In genomic region chr1:54199765-54200518, GRCh38 we compare ENCODE assay signal across 8 cellular contexts. TPM values are rescaled to one million over a fixed set of nuclear protein-coding genes. Genes with fewer than 3 reads are reported as not detected.
DNase-seq lines count a peak whose midpoint lies in the region; ATAC-seq, FAIRE-seq and TF ChIP-seq lines count a peak whose summit lies in the region.

A gene with protein sequence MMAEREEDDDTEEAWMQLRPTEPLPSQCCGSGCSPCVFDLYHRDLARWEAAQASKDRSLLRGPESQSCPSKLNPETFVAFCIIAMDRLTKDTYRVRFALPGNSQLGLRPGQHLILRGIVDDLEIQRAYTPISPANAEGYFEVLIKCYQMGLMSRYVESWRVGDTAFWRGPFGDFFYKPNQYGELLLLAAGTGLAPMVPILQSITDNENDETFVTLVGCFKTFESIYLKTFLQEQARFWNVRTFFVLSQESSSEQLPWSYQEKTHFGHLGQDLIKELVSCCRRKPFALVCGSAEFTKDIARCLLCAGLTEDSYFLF (minus strand): TSS chr1:54200030. CDS start chr1:54195616, 4,414 bp downstream.
Gene MRPL37 (plus strand): TSS chr1:54200167. CDS start chr1:54200244, 77 bp downstream.

- H3K4me3 ChIP-seq in kidney (ENCODE audit: low read length in 2 of 2): peak within 1 kb of the TSS; percentile 74 to 90

- H3K9ac ChIP-seq in kidney (ENCODE audit: low read length in 2 of 2): peak within 1 kb of the TSS; percentile 50 to 70

- H3K9me3 ChIP-seq in kidney (ENCODE audit: control insufficient read depth in 1 of 2, low read length in 2 of 2): no peaks in the 10 kb centered on the region

- H3K36me3 ChIP-seq in kidney (ENCODE audit: control insufficient read depth in 1 of 2, insufficient read depth in 2 of 2, low read length in 2 of 2): peaks cover 4 to 12% of the 10 kb centered on the region in 2 donors

- no peak for TF ChIP-seq CTCF in kidney (IDR thresholded peaks at IDR 0.05; ENCODE audit: borderline replicate concordance, extremely low read depth, insufficient read depth)

- H3K4me1 ChIP-seq in kidney (ENCODE audit: control insufficient read depth in 1 of 2, insufficient read depth in 1 of 2, low read depth in 1 of 2, low read length in 2 of 2): peaks cover 9 to 18% of the 10 kb centered on the region in 2 donors

- DNase-seq in Ammon's horn (ENCODE audit: low spot score) (peak; percentile 95), NCI-H460 (ENCODE audit: extremely low read depth, low read depth) (peak; percentile 92), cerebellar nuclear complex (lab: John Stamatoyannopoulos, UW) (peak; percentile 57 to 94), kidney (peak; percentile 94)
- DNase-seq in activated CD4-positive, CD25-positive, alpha-beta regulatory T cell treated with anti-CD3 and anti-CD28 coated beads, Interleukin-2, amount 50 U/mL, for 72 hours: peak; percentile 83
- peak; percentile 72 to 76 for DNase-seq in stimulated activated CD4-positive, alpha-beta T cell treated with anti-CD3 and anti-CD28 coated beads, Interleukin-15, amount 100 ng/mL, for 1 hour (ENCODE audit: low read depth in 1 of 2, low spot score in 1 of 2)

- TF ChIP-seq POLR2A in GM19193 (IDR thresholded peaks at IDR 0.05; ENCODE audit: extremely low read depth, insufficient read depth, insufficient read length): peak; percentile 89

- peak within 1 kb of the TSS; percentile 9 to 52 for H3K27ac ChIP-seq in kidney (ENCODE audit: low read depth in 2 of 2, low read length in 2 of 2)

- peak; percentile 97 for ATAC-seq in HG03432 (IDR thresholded peaks at IDR 0.05; ENCODE audit: unreplicated experiment)

- peak; percentile 85 for FAIRE-seq in kidney (lab: Jason Lieb, UNC)

- intact Hi-C loops in kidney (cut with DNase I): no loop called here

RNA-seq across cellular contexts. Expression of the first gene that starts in this region (rescaled TPM):
- 2.8 and 3.2 TPM in 2 replicates for total RNA-seq in NCI-H460 (2014; rRNA removed; shearing (Covaris generic))
- 15.0 and 16.0 TPM in 2 replicates for polyA plus RNA-seq in NCI-H460 (2014; cell fraction: nucleus; rRNA removed)
- total RNA-seq in kidney: 8.1 TPM
- 3.9 TPM for polyA plus RNA-seq in kidney (ENCODE audit: insufficient read depth, low read depth, low replicate concordance)

RNA-seq across cellular contexts. Expression of gene MRPL37, which starts in this region (rescaled TPM):
- total RNA-seq in NCI-H460 (2014; rRNA removed; shearing (Covaris generic)): 152 and 175 TPM in 2 replicates
- 75.3 and 76.9 TPM in 2 replicates for polyA plus RNA-seq in NCI-H460 (2014; cell fraction: nucleus; rRNA removed)
- 47.4 TPM for total RNA-seq in kidney
- polyA plus RNA-seq in kidney (ENCODE audit: insufficient read depth, low read depth, low replicate concordance): 114 TPM

Comparison
In these comparisons a context has a peak if more than half of its experiments do, and no peak if none do; other contexts are left out.
1. Peak in every context shown above with its lines: DNase-seq, ATAC-seq, H3K4me3 ChIP-seq and H3K27ac ChIP-seq.